Comparison of ENCODE assay signal across 8 cellular contexts in the genomic region with DNA sequence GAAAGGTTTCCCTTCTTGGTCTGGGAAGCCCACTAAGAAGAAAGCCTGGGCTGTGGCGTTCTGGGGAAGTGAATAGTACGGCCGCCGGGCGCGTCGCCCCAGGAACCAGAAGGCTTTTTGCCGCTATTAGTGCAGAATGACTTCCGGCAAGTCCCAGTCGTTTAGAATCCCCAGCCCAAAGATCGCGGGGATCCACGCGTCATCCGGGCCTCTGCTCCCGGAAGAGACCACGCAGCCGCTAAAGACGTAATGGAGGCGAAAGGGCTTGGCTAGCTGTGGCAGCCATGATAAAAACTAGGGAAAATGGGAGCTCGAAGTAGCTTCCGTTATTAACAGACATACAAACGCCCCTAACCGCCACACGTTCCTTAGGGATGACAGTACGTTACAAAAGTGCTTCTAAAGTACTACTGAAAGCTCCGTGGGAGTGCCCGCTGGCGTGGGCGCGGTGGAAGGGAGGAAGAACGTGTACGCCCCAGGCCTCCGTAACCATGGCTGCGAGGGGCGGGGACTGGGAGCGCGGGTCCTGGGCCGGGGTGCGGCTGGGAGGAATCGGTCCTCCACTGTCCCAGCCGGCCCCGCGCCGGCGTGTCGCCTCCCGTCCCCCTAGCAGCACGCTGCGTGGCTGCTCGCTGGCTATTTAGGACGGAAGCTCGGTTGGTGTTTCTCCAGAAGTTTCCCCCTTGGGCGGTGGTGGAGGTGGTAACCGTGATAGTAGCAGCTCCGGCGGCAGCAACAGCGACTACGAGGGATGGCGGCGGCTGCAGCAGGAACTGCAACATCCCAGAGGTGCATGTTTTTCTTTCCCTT. TPM values are rescaled to one million over a fixed set of nuclear protein-coding genes. Genes with fewer than 3 reads are reported as not detected.
DNase-seq lines count a peak whose midpoint lies in the region; ATAC-seq and TF ChIP-seq lines count a peak whose summit lies in the region.

A gene (plus strand): TSS at position 667 of the 810 bp plus-strand sequence. CDS start 85 bp downstream, at position 752.

- H3K27me3 ChIP-seq in right cardiac atrium (ENCODE audit: control insufficient read depth, insufficient read depth): no peaks in the 10 kb centered on the region
- H3K27me3 ChIP-seq in vagina: no peaks in the 10 kb centered on the region

- H3K4me1 ChIP-seq in right cardiac atrium (ENCODE audit: control insufficient read depth, insufficient read depth, low read length) (peaks cover 4% of the 10 kb centered on the region), vagina (peaks cover 50% of the 10 kb centered on the region)

- under 1% methylated on average over 61 of the region's 61 CpGs for WGBS in right cardiac atrium

- no peaks in the 10 kb centered on the region for H3K9me3 ChIP-seq in right cardiac atrium (ENCODE audit: control insufficient read depth, low read length)
- no peaks in the 10 kb centered on the region for H3K9me3 ChIP-seq in vagina

- ATAC-seq in GM18499 (IDR thresholded peaks at IDR 0.05; ENCODE audit: insufficient read depth, unreplicated experiment) (peak; percentile 90), HG02943 (IDR thresholded peaks at IDR 0.05; ENCODE audit: low read depth, unreplicated experiment) (peak; percentile 96), right cardiac atrium (peak; percentile 100)

- DNase-seq in NCI-H187 (lab: John Stamatoyannopoulos, UW): peak; percentile 93 to 97
- DNase-seq in T-helper 2 cell: peak; percentile 81 to 99 (median 94)
- DNase-seq in anterior cingulate cortex (lab: John Stamatoyannopoulos, UW): peak; percentile 87 to 100 (median 97)
- DNase-seq in right cardiac atrium: peak; percentile 99
- peak; percentile 96 for DNase-seq in pulmonary artery endothelial cell (ENCODE audit: low read depth, low spot score)
- DNase-seq in vagina (ENCODE audit: extremely low spot score in 2 of 2): peak in 1 of 2 donors; percentile 95

- H3K27ac ChIP-seq in right cardiac atrium (ENCODE audit: low read length): peak within 1 kb of the TSS; percentile 99
- peak within 1 kb of the TSS; percentile 90 for H3K27ac ChIP-seq in vagina

- peak; percentile 3 to 48 (median 45) for TF ChIP-seq CTCF in vagina (IDR thresholded peaks at IDR 0.05)

- peaks cover 0 to 5% of the 10 kb centered on the region in 2 donors for H3K36me3 ChIP-seq in vagina

- peak in 1 of 2 donors; percentile 30 for TF ChIP-seq POLR2A in vagina (IDR thresholded peaks at IDR 0.05)

- H3K4me3 ChIP-seq in right cardiac atrium (ENCODE audit: low read length): peak within 1 kb of the TSS; percentile 99
- peak within 1 kb of the TSS; percentile 75 to 77 for H3K4me3 ChIP-seq in vagina

- intact Hi-C loops in right cardiac atrium (cut with DNase I): no loop called here
- intact Hi-C loops in vagina (cut with DNase I): no loop called here

RNA-seq across cellular contexts. Expression of the gene that starts here (rescaled TPM):
- total RNA-seq in right cardiac atrium: 10 to 100 TPM; 46.1 to 71.5 (median 56.8) TPM
- 54.5 TPM for polyA plus RNA-seq in right cardiac atrium
- total RNA-seq in pulmonary artery endothelial cell: 59.0 and 111 TPM in 2 replicates
- 24.1 TPM for total RNA-seq in vagina
